20 cellular contexts compared by ENCODE assay signal in genomic region chr20:31355981-31356380, GRCh38. TPM values are rescaled to one million over a fixed set of nuclear protein-coding genes. Genes with fewer than 3 reads are reported as not detected.
DNase-seq lines count a peak whose midpoint lies in the region; ATAC-seq and TF ChIP-seq lines count a peak whose summit lies in the region.
"Had no signal": no experiment of that assay in that cellular context is flagged by ENCODE, and none has a peak within 500 bp of the region (broad histone marks: within the 10 kb centered on the region; RNA-seq: fewer than 3 reads in every experiment).

No MANE protein-coding gene starts in this region.

- no peaks in the 10 kb centered on the region for H3K4me1 ChIP-seq in RWPE2 (ENCODE audit: insufficient read depth, poor library complexity, severe bottlenecking)
- H3K4me1 ChIP-seq: BE2C had no signal

- H3K9me3 ChIP-seq in MG63 = no peaks in the 10 kb centered on the region
- no peaks in the 10 kb centered on the region for H3K9me3 ChIP-seq in RWPE2 (ENCODE audit: severe bottlenecking)
- H3K9me3 ChIP-seq: BE2C had no signal

- no peak for TF ChIP-seq CTCF in RWPE2 (IDR thresholded peaks at IDR 0.05; ENCODE audit: poor library complexity, severe bottlenecking)

- no peaks in the 10 kb centered on the region for H3K36me3 ChIP-seq in MG63
- H3K36me3 ChIP-seq in RWPE2 (ENCODE audit: low read depth) = no peaks in the 10 kb centered on the region
- H3K36me3 ChIP-seq: BE2C had no signal

- no peak overlapping the region for H3K4me3 ChIP-seq in MG63
- no peak overlapping the region for H3K4me3 ChIP-seq in RWPE2 (ENCODE audit: severe bottlenecking)
- H3K4me3 ChIP-seq: K562 had no signal

- intact Hi-C loops in left colon (cut with DNase I, micrococcal nuclease) = no loop called here

- DNase-seq in EL = peak; percentile 2
- peak; percentile 5 for DNase-seq in MG63
- no peak for DNase-seq in RWPE2 (ENCODE audit: low spot score)
- DNase-seq in effector CD8-positive, alpha-beta T cell (lab: John Stamatoyannopoulos, UW) = no peak
- no peak for DNase-seq in left colon
- DNase-seq: ACHN; BE2C; C1 segment of cervical spinal cord; CD4-positive, CD25-positive, alpha-beta regulatory T cell; CD8-positive, alpha-beta memory T cell; COR-L47; DMS 273 treated with DMSO at 0.1 percent for 48 hours; DMS53; DND-41; GDM1; HFFc6; IMR-90 had no signal

- no peak overlapping the region for H3K27ac ChIP-seq in RWPE2 (ENCODE audit: poor library complexity, severe bottlenecking)

- peaks cover 7% of the 10 kb centered on the region; the same call in 1 of the 2 replicates for H3K27me3 ChIP-seq in MG63
- peaks cover 14% of the 10 kb centered on the region for H3K27me3 ChIP-seq in RWPE2 (ENCODE audit: insufficient read depth, poor library complexity, severe bottlenecking)
- H3K27me3 ChIP-seq: BE2C had no signal

- ATAC-seq in RWPE2 (ENCODE audit: low read depth) (peak; percentile 38; the same call in 1 of the 3 replicates), HG02798 (IDR thresholded peaks at IDR 0.05; ENCODE audit: poor library complexity, unreplicated experiment) (no peak), left colon (no peak)
- ATAC-seq: HCT116, K562 had no signal

RNA-seq across cellular contexts. Expression of gene DEFB118, which starts 12.4 kb away (rescaled TPM):
- total RNA-seq in MG63 (2014; rRNA removed; shearing (Covaris generic); ENCODE audit: low replicate concordance) = not detected in 2 replicates
- total RNA-seq in left colon = not detected
- total RNA-seq: CD4-positive, CD25-positive, alpha-beta regulatory T cell; CD8-positive, alpha-beta memory T cell; HFFc6; IMR-90; K562 had no signal

RNA-seq across cellular contexts. Expression of gene DEFB119, which starts 34.4 kb away (rescaled TPM):
- total RNA-seq in MG63 (2014; rRNA removed; shearing (Covaris generic); ENCODE audit: low replicate concordance) = not detected in 2 replicates
- total RNA-seq in left colon = not detected
- total RNA-seq: CD4-positive, CD25-positive, alpha-beta regulatory T cell; CD8-positive, alpha-beta memory T cell; HFFc6; IMR-90; K562 had no signal

RNA-seq across cellular contexts. Expression of gene DEFB116, which starts 47.6 kb away (rescaled TPM):
- total RNA-seq in MG63 (2014; rRNA removed; shearing (Covaris generic); ENCODE audit: low replicate concordance) = not detected in 2 replicates
- total RNA-seq in left colon = not detected
- total RNA-seq: CD4-positive, CD25-positive, alpha-beta regulatory T cell; CD8-positive, alpha-beta memory T cell; HFFc6; IMR-90; K562 had no signal

RNA-seq across cellular contexts. Expression of gene DEFB121, which starts 50.0 kb away (rescaled TPM):
- total RNA-seq in MG63 (2014; rRNA removed; shearing (Covaris generic); ENCODE audit: low replicate concordance) = not detected in 2 replicates
- not detected for total RNA-seq in left colon
- total RNA-seq: CD4-positive, CD25-positive, alpha-beta regulatory T cell; CD8-positive, alpha-beta memory T cell; HFFc6; IMR-90; K562 had no signal

Comparison
In these comparisons a context has a peak if more than half of its experiments do, and no peak if none do; other contexts are left out.
1. DNase-seq: peak in EL (single experiment) and MG63 (single experiment); none in RWPE2 (single experiment), effector CD8-positive, alpha-beta T cell (single experiment) and left colon (0 of 2).